30 cellular contexts compared by ENCODE assay signal in the genomic region with DNA sequence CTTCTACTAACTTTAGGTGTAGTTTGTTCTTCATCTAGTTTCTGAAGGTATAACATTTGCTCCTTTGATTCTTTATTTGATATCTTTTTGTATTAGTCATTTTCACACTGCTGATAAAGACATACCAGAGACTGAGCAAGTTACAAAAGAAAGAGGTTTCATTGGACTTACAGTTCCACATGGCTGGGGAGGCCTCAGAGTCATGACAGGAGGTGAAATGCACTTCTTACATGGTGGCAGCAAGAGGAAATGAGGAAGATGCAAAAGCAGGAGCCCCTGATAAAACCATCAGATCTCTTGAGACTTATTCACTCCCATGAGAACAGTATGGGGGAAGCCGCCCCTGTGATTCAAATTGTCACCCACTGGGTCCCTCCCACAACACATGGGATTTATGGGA.
"Had no signal": no experiment of that assay in that cellular context is flagged by ENCODE, and none has a peak within 500 bp of the region (broad histone marks: within the 10 kb centered on the region; RNA-seq: fewer than 3 reads in every experiment).

No MANE protein-coding gene starts in this region.

- H3K4me1 Mint-ChIP-seq: activated CD4-positive, alpha-beta T cell treated with anti-CD3 and anti-CD28 coated beads, Interleukin-2, amount 10 ng/mL, durations not matched to agents 7 days and 5 days; activated naive CD8-positive, alpha-beta T cell treated with anti-CD3 and anti-CD28 coated beads, Interleukin-2, amount 50 U/mL, for 24 hours had no signal

- ATAC-seq: activated CD8-positive, alpha-beta T cell treated with anti-CD3 and anti-CD28 coated beads, Interleukin-2, amount 10 ng/mL, durations not matched to agents 7 days and 5 days; activated naive CD8-positive, alpha-beta T cell treated with anti-CD3 and anti-CD28 coated beads, Interleukin-2, amount 50 U/mL, for 24 hours; body of pancreas; K562; Right ventricle myocardium inferior had no signal

- H3K4me3 Mint-ChIP-seq: activated CD4-positive, alpha-beta T cell treated with anti-CD3 and anti-CD28 coated beads, Interleukin-2, amount 10 ng/mL, durations not matched to agents 7 days and 5 days; activated CD8-positive, alpha-beta T cell treated with anti-CD3 and anti-CD28 coated beads, Interleukin-2, amount 10 ng/mL, durations not matched to agents 7 days and 5 days; activated naive CD4-positive, alpha-beta T cell treated with anti-CD3 and anti-CD28 coated beads for 36 hours; activated naive CD8-positive, alpha-beta T cell; activated naive CD8-positive, alpha-beta T cell treated with anti-CD3 and anti-CD28 coated beads, Interleukin-2, amount 50 U/mL, for 24 hours; activated T-cell treated with anti-CD3 and anti-CD28 coated beads, Interleukin-2, amount 50 U/mL, for 24 hours had no signal

- H3K27me3 ChIP-seq: ascending aorta, body of pancreas had no signal

- H3K36me3 ChIP-seq: ascending aorta, WERI-Rb-1 had no signal

- H3K36me3 Mint-ChIP-seq: activated naive CD8-positive, alpha-beta T cell had no signal

- H3K9me3 ChIP-seq: body of pancreas had no signal

- H3K4me2 ChIP-seq: PC-9 had no signal

- H3K27me3 Mint-ChIP-seq: activated CD4-positive, alpha-beta T cell treated with anti-CD3 and anti-CD28 coated beads, Interleukin-2, amount 10 ng/mL, durations not matched to agents 7 days and 5 days; activated naive CD8-positive, alpha-beta T cell; activated naive CD8-positive, alpha-beta T cell treated with anti-CD3 and anti-CD28 coated beads, Interleukin-2, amount 50 U/mL, for 24 hours; activated T-cell treated with anti-CD3 and anti-CD28 coated beads, Interleukin-2, amount 50 U/mL, for 24 hours had no signal

- H3K9me3 Mint-ChIP-seq: activated naive CD8-positive, alpha-beta T cell treated with anti-CD3 and anti-CD28 coated beads, Interleukin-2, amount 50 U/mL, for 24 hours; activated T-cell treated with anti-CD3 and anti-CD28 coated beads, Interleukin-2, amount 50 U/mL, for 24 hours; activated T-helper 2 cell treated with anti-CD3 and anti-CD28 coated beads, Interferon-gamma antibody, Interleukin-2, Interleukin-4, amounts not matched to agents 10 μg/mL and 5 μg/mL and 100 μg/mL, durations not matched to agents 14 hours and 24 hours and 36 hours had no signal

- H3K27ac Mint-ChIP-seq: activated CD4-positive, alpha-beta T cell treated with anti-CD3 and anti-CD28 coated beads, Interleukin-2, amount 10 ng/mL, durations not matched to agents 7 days and 5 days; activated CD8-positive, alpha-beta T cell treated with anti-CD3 and anti-CD28 coated beads, Interleukin-2, amount 10 ng/mL, durations not matched to agents 7 days and 5 days; activated naive CD4-positive, alpha-beta T cell treated with anti-CD3 and anti-CD28 coated beads for 36 hours; activated naive CD8-positive, alpha-beta T cell; activated naive CD8-positive, alpha-beta T cell treated with anti-CD3 and anti-CD28 coated beads, Interleukin-2, amount 50 U/mL, for 24 hours; activated T-cell treated with anti-CD3 and anti-CD28 coated beads, Interleukin-2, amount 50 U/mL, for 24 hours; activated T-helper 2 cell treated with anti-CD3 and anti-CD28 coated beads, Interferon-gamma antibody, Interleukin-2, Interleukin-4, amounts not matched to agents 10 μg/mL and 5 μg/mL and 100 μg/mL, durations not matched to agents 14 hours and 24 hours and 36 hours had no signal

- DNase-seq: activated CD4-positive, alpha-beta T cell treated with anti-CD3 and anti-CD28 coated beads, Interleukin-2, amount 10 ng/mL, durations not matched to agents 7 days and 5 days; activated CD4-positive, alpha-beta T cell treated with anti-CD3 and anti-CD28 coated beads, Interleukin-2, amount 50 U/mL, for 48 hours; activated CD4-positive, CD25-positive, alpha-beta regulatory T cell; activated CD8-positive, alpha-beta T cell treated with anti-CD3 and anti-CD28 coated beads, Interleukin-2, amount 10 ng/mL, durations not matched to agents 7 days and 5 days; activated gamma-delta T cell; activated naive CD4-positive, alpha-beta T cell treated with anti-CD3 and anti-CD28 coated beads for 36 hours; activated naive CD8-positive, alpha-beta T cell treated with anti-CD3 and anti-CD28 coated beads, Interleukin-2, amount 50 U/mL, for 24 hours; activated T-cell treated with anti-CD3 and anti-CD28 coated beads, Interleukin-2, amount 50 U/mL, for 24 hours; amniotic stem cell; body of pancreas; caudate nucleus; cerebellar nuclear complex; NCI-H1105; NCI-H1417 treated with DMSO at 0.1 percent for 48 hours; NCI-H187 treated with DMSO at 0.1 percent for 48 hours; NCI-H2081; NCI-H345; NCI-H524 treated with DMSO at 0.1 percent for 48 hours; NK-92 treated with Interleukin-12 subunit alpha and Interleukin-12 subunit beta, amount 100 ng/mL, for 24 hours; PC-9; SW 1271; T-helper 1 cell; T-helper 2 cell; T-helper 9 cell; WERI-Rb-1 had no signal

- H3K4me1 ChIP-seq: ascending aorta, body of pancreas had no signal

- H3K4me3 ChIP-seq: ascending aorta, body of pancreas, K562, PC-9 had no signal

- H2AFZ ChIP-seq: PC-9 had no signal
